In the genomic region with DNA sequence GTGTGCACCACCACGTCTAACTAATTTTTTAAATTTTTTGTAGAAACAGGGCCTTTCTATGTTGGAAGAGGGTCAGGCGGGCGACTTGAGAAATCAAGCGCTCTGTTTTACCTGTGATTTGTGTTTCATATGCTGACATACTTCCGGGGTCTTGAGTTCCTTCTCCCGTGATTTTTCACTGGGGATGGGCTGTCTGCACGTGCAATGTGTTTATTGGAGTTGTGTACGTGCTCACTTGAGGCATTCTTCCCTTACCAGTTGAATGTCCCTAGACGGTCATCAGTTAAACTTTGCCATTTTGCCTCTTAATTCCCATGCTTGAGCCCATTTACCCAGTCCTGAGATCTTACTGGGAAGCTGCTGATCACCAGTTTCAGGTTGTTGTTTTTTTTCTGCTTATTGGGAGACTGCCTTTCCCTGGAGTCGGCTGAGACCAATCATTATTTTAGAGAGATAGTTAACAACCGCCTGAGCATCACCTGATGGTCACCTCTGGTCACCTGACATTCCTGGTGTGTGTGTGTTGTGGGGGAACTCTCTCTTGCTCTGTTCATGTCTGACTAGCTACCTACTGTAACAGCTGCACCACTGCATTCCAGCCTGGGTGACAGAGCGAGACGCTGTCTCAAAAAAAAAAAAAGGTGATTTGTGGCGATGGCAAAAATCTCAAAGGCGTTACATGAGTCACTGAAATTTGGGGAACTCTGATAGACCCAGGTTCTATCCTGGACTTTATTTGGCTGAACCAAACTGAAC, we compare ENCODE assay signal across 2 cellular contexts.
TF ChIP-seq lines count a peak whose summit lies in the region.

No MANE protein-coding gene starts in this region.

TF ChIP-seq in GM23338, 12 proteins besides CTCF, POLR2A, EP300 and RAD21 (continued from another document):
- TF ChIP-seq CREB1 (CRISPR knock-in tag; IDR thresholded peaks at IDR 0.05; ENCODE audit: low read depth), result no peak
- no peak for TF ChIP-seq EZH2 (IDR thresholded peaks at IDR 0.05; ENCODE audit: low read depth, unreplicated experiment)
- TF ChIP-seq EZH2phosphoT487 (IDR thresholded peaks at IDR 0.05; ENCODE audit: unreplicated experiment), result no peak
- TF ChIP-seq, protein P1, sequence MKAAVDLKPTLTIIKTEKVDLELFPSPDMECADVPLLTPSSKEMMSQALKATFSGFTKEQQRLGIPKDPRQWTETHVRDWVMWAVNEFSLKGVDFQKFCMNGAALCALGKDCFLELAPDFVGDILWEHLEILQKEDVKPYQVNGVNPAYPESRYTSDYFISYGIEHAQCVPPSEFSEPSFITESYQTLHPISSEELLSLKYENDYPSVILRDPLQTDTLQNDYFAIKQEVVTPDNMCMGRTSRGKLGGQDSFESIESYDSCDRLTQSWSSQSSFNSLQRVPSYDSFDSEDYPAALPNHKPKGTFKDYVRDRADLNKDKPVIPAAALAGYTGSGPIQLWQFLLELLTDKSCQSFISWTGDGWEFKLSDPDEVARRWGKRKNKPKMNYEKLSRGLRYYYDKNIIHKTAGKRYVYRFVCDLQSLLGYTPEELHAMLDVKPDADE (IDR thresholded peaks at IDR 0.05), result no peak
- TF ChIP-seq ZNF114 (CRISPR knock-in tag; IDR thresholded peaks at IDR 0.05), result no peak
- TF ChIP-seq ZNF331 (CRISPR knock-in tag; IDR thresholded peaks at IDR 0.05; ENCODE audit: low read depth), result no peak

TF ChIP-seq in GM12878, 131 proteins besides CTCF, POLR2A, EP300 and RAD21 (continued from another document):
- TF ChIP-seq, protein P2, sequence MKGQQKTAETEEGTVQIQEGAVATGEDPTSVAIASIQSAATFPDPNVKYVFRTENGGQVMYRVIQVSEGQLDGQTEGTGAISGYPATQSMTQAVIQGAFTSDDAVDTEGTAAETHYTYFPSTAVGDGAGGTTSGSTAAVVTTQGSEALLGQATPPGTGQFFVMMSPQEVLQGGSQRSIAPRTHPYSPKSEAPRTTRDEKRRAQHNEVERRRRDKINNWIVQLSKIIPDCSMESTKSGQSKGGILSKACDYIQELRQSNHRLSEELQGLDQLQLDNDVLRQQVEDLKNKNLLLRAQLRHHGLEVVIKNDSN (IDR thresholded peaks at IDR 0.05; ENCODE audit: borderline replicate concordance, extremely low read length, insufficient read depth, low read depth, low read length), result peak; percentile 46
- 0 out of 2 replicates have a peak, but pooled peaks have one; percentile 56 for TF ChIP-seq TCF12 (IDR thresholded peaks at IDR 0.05; ENCODE audit: low read depth, low read length)
- TF ChIP-seq, protein P3, sequence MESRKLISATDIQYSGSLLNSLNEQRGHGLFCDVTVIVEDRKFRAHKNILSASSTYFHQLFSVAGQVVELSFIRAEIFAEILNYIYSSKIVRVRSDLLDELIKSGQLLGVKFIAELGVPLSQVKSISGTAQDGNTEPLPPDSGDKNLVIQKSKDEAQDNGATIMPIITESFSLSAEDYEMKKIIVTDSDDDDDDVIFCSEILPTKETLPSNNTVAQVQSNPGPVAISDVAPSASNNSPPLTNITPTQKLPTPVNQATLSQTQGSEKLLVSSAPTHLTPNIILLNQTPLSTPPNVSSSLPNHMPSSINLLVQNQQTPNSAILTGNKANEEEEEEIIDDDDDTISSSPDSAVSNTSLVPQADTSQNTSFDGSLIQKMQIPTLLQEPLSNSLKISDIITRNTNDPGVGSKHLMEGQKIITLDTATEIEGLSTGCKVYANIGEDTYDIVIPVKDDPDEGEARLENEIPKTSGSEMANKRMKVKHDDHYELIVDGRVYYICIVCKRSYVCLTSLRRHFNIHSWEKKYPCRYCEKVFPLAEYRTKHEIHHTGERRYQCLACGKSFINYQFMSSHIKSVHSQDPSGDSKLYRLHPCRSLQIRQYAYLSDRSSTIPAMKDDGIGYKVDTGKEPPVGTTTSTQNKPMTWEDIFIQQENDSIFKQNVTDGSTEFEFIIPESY (IDR thresholded peaks at IDR 0.05), result no peak
- TF ChIP-seq CREM (IDR thresholded peaks at IDR 0.05; ENCODE audit: low read depth), result peak; percentile 40; the same call in 1 of the 2 replicates
- TF ChIP-seq ZNF384 (IDR thresholded peaks at IDR 0.05; ENCODE audit: borderline replicate concordance, low read depth, low read length), result peak; percentile 65; the same call in 1 of the 2 replicates
- TF ChIP-seq ZNF622 (IDR thresholded peaks at IDR 0.05), result no peak
- 0 out of 2 replicates have a peak, but pooled peaks have one; percentile 13 for TF ChIP-seq TCF3 (IDR thresholded peaks at IDR 0.05; ENCODE audit: borderline replicate concordance, insufficient read depth, low read depth, low read length)
- peak; percentile 53 to 57; a peak in 2 of 4 replicates for TF ChIP-seq IKZF2 (IDR thresholded peaks at IDR 0.05)
- TF ChIP-seq, protein P4, sequence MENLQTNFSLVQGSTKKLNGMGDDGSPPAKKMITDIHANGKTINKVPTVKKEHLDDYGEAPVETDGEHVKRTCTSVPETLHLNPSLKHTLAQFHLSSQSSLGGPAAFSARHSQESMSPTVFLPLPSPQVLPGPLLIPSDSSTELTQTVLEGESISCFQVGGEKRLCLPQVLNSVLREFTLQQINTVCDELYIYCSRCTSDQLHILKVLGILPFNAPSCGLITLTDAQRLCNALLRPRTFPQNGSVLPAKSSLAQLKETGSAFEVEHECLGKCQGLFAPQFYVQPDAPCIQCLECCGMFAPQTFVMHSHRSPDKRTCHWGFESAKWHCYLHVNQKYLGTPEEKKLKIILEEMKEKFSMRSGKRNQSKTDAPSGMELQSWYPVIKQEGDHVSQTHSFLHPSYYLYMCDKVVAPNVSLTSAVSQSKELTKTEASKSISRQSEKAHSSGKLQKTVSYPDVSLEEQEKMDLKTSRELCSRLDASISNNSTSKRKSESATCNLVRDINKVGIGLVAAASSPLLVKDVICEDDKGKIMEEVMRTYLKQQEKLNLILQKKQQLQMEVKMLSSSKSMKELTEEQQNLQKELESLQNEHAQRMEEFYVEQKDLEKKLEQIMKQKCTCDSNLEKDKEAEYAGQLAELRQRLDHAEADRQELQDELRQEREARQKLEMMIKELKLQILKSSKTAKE (IDR thresholded peaks at IDR 0.05; ENCODE audit: low read depth, poor library complexity, severe bottlenecking), result peak; percentile 31
- TF ChIP-seq, protein P5, sequence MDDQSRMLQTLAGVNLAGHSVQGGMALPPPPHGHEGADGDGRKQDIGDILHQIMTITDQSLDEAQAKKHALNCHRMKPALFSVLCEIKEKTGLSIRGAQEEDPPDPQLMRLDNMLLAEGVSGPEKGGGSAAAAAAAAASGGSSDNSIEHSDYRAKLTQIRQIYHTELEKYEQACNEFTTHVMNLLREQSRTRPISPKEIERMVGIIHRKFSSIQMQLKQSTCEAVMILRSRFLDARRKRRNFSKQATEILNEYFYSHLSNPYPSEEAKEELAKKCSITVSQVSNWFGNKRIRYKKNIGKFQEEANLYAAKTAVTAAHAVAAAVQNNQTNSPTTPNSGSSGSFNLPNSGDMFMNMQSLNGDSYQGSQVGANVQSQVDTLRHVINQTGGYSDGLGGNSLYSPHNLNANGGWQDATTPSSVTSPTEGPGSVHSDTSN (IDR thresholded peaks at IDR 0.05; ENCODE audit: insufficient replicate concordance, low read depth, low read length), result no peak
TF ChIP-seq in GM12878: peak in this region for 20.
